In the genomic region with DNA sequence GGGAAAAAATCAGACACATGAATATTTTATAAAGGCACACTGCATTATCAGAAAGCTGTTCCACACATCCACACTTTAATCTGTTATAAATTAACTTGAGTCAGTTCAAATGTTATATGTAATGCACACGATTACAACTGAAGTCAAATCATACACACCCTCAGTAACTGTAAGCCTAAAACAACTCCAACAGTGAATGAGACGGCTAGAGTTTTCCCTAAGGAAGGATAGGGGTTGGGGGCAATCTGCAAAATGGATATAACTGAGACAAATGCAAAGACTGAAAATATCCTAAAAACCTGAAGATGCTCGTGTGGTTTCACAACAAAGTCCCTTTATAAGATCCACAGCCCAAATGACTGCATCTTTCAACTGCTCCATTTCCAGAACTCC, we compare ENCODE assay signal across 12 cellular contexts.
DNase-seq lines count a peak whose midpoint lies in the region; ATAC-seq, FAIRE-seq and TF ChIP-seq lines count a peak whose summit lies in the region.
"Had no signal": no experiment of that assay in that cellular context is flagged by ENCODE, and none has a peak within 500 bp of the region (broad histone marks: within the 10 kb centered on the region; RNA-seq: fewer than 3 reads in every experiment).

No MANE protein-coding gene starts in this region.

- peak overlapping the region; percentile 44 for H3K4me3 ChIP-seq in A549
- H3K4me3 ChIP-seq in MG63: peak overlapping the region; percentile 29
- H3K4me3 ChIP-seq in coronary artery: peak overlapping the region; percentile 64

- FAIRE-seq in A549 (lab: Jason Lieb, UNC): peak; percentile 81

- H3K36me3 Mint-ChIP-seq in osteocyte (ENCODE audit: unreplicated experiment): no peaks in the 10 kb centered on the region
- no peaks in the 10 kb centered on the region for H3K36me3 Mint-ChIP-seq in activated CD4-positive, alpha-beta T cell treated with anti-CD3 and anti-CD28 coated beads for 36 hours (ENCODE audit: low read depth)

- no peak for ATAC-seq in A549
- no peak for ATAC-seq in HG02759 (IDR thresholded peaks at IDR 0.05; ENCODE audit: unreplicated experiment)
- no peak for ATAC-seq in HG03196 (IDR thresholded peaks at IDR 0.05; ENCODE audit: unreplicated experiment)
- no peak for ATAC-seq in activated CD4-positive, alpha-beta T cell treated with anti-CD3 and anti-CD28 coated beads for 36 hours

- peak overlapping the region; percentile 90 for H3K4me2 ChIP-seq in A549

- no peak for DNase-seq in A549 (ENCODE audit: low read depth in 1 of 2, low spot score in 1 of 2)
- no peak for DNase-seq in MG63
- DNase-seq in coronary artery (ENCODE audit: low spot score): no peak
- no peak for DNase-seq in osteocyte (ENCODE audit: extremely low spot score, unreplicated experiment)
- DNase-seq in head of caudate nucleus: no peak
- no peak for DNase-seq in activated CD4-positive, alpha-beta T cell treated with anti-CD3 and anti-CD28 coated beads for 36 hours
- DNase-seq: BE2C; central memory CD4-positive, alpha-beta T cell; midbrain; NCI-H2029 had no signal

- TF ChIP-seq RAD21 in A549 (conservative IDR thresholded peaks at IDR 0.05 in 1 of 2, IDR thresholded peaks at IDR 0.05 in 1 of 2): no peak

- H3K4me3 Mint-ChIP-seq in osteocyte (ENCODE audit: unreplicated experiment): peak overlapping the region; percentile 76
- H3K4me3 Mint-ChIP-seq in activated CD4-positive, alpha-beta T cell treated with anti-CD3 and anti-CD28 coated beads for 36 hours: no peak overlapping the region

- H3K9me3 Mint-ChIP-seq in osteocyte (ENCODE audit: unreplicated experiment): no peaks in the 10 kb centered on the region
- no peaks in the 10 kb centered on the region for H3K9me3 Mint-ChIP-seq in activated CD4-positive, alpha-beta T cell treated with anti-CD3 and anti-CD28 coated beads for 36 hours (ENCODE audit: low read depth)

- H3K27me3 Mint-ChIP-seq in osteocyte (ENCODE audit: unreplicated experiment): no peaks in the 10 kb centered on the region
- no peaks in the 10 kb centered on the region for H3K27me3 Mint-ChIP-seq in activated CD4-positive, alpha-beta T cell treated with anti-CD3 and anti-CD28 coated beads for 36 hours

- H3K4me1 Mint-ChIP-seq in osteocyte (ENCODE audit: unreplicated experiment): peaks cover 72% of the 10 kb centered on the region
- H3K4me1 Mint-ChIP-seq in activated CD4-positive, alpha-beta T cell treated with anti-CD3 and anti-CD28 coated beads for 36 hours: no peaks in the 10 kb centered on the region

- TF ChIP-seq EP300 in A549 (IDR thresholded peaks at IDR 0.05): no peak

- POLR2A ChIA-PET in A549 (lab: Yijun Ruan, JAX): interaction anchor here (0.9 to 2.1 kb wide), 6 partner anchors 9 to 501 kb away, joined by 3 to 17 read pairs (median 9); no protein-coding TSS in a partner anchor
- POLR2A ChIA-PET in activated CD4-positive, alpha-beta T cell treated with anti-CD3 and anti-CD28 coated beads for 36 hours (lab: Charles Lee): no interaction called here

- CTCF ChIA-PET in A549 (lab: Yijun Ruan, JAX): interaction anchor here (1.1 kb wide), 1 partner anchor 21 kb away, joined by 4 read pairs; no protein-coding TSS in a partner anchor
- CTCF ChIA-PET in activated CD4-positive, alpha-beta T cell treated with anti-CD3 and anti-CD28 coated beads for 36 hours (lab: Charles Lee): no interaction called here

- WGBS in A549 (ENCODE audit: missing lambda C conversion rate): 3% methylated on average over 3 of the region's 3 CpGs

- TF ChIP-seq CTCF in A549 (IDR thresholded peaks at IDR 0.05) (no peak), coronary artery (IDR thresholded peaks at IDR 0.05) (no peak), osteocyte (IDR thresholded peaks at IDR 0.05) (no peak)

- peaks cover 67% of the 10 kb centered on the region for H3K4me1 ChIP-seq in A549
- H3K4me1 ChIP-seq: BE2C had no signal

- peak overlapping the region; percentile 99 for H3K27ac Mint-ChIP-seq in osteocyte (ENCODE audit: unreplicated experiment)
- H3K27ac Mint-ChIP-seq in activated CD4-positive, alpha-beta T cell treated with anti-CD3 and anti-CD28 coated beads for 36 hours: no peak overlapping the region

- peak overlapping the region; percentile 96 for H3K27ac ChIP-seq in A549
- H3K27ac ChIP-seq in coronary artery: peak overlapping the region in 1 of 2 donors; percentile 83

- no peaks in the 10 kb centered on the region for H3K27me3 ChIP-seq in MG63
- H3K27me3 ChIP-seq: BE2C had no signal

- peaks cover 5% of the 10 kb centered on the region; the same call in 1 of the 2 replicates for H3K36me3 ChIP-seq in MG63
- H3K36me3 ChIP-seq: BE2C had no signal

- no peaks in the 10 kb centered on the region for H3K9me3 ChIP-seq in A549
- H3K9me3 ChIP-seq in MG63: no peaks in the 10 kb centered on the region
- H3K9me3 ChIP-seq: BE2C had no signal

- intact Hi-C loops in head of caudate nucleus (cut with DNase I): no loop called here
- intact Hi-C loops in activated CD4-positive, alpha-beta T cell treated with anti-CD3 and anti-CD28 coated beads for 36 hours (cut with DNase I, micrococcal nuclease): no loop called here

- no peak for TF ChIP-seq POLR2A in A549 (IDR thresholded peaks at IDR 0.05; ENCODE audit: low read length)

TF ChIP-seq in A549, 52 proteins besides CTCF, POLR2A, EP300 and RAD21:
- TF ChIP-seq FOSB (CRISPR knock-in tag; IDR thresholded peaks at IDR 0.05) (no peak), SREBF2 (IDR thresholded peaks at IDR 0.05) (no peak), HOXB13 (CRISPR knock-in tag; IDR thresholded peaks at IDR 0.05; ENCODE audit: low read depth) (no peak), MAFK (IDR thresholded peaks at IDR 0.05; ENCODE audit: partially characterized antibody) (no peak), RCOR1 (IDR thresholded peaks at IDR 0.05; ENCODE audit: low read depth, low read length) (no peak), CBX2 (IDR thresholded peaks at IDR 0.05; ENCODE audit: borderline replicate concordance, low read depth) (no peak), EHF (CRISPR knock-in tag; IDR thresholded peaks at IDR 0.05) (no peak), NFE2L2 (conservative IDR thresholded peaks at IDR 0.05; ENCODE audit: low read length) (no peak), SMC3 (IDR thresholded peaks at IDR 0.05) (no peak), NPAS2 (CRISPR knock-in tag; IDR thresholded peaks at IDR 0.05; ENCODE audit: borderline replicate concordance) (no peak), KDM1A (IDR thresholded peaks at IDR 0.05; ENCODE audit: low read depth) (no peak), POLR2AphosphoS2 (conservative IDR thresholded peaks at IDR 0.05; ENCODE audit: low read length) (no peak), HOXB5 (CRISPR knock-in tag; IDR thresholded peaks at IDR 0.05) (no peak), ZNF302 (CRISPR knock-in tag; IDR thresholded peaks at IDR 0.05) (no peak)
- TF ChIP-seq, protein P1, sequence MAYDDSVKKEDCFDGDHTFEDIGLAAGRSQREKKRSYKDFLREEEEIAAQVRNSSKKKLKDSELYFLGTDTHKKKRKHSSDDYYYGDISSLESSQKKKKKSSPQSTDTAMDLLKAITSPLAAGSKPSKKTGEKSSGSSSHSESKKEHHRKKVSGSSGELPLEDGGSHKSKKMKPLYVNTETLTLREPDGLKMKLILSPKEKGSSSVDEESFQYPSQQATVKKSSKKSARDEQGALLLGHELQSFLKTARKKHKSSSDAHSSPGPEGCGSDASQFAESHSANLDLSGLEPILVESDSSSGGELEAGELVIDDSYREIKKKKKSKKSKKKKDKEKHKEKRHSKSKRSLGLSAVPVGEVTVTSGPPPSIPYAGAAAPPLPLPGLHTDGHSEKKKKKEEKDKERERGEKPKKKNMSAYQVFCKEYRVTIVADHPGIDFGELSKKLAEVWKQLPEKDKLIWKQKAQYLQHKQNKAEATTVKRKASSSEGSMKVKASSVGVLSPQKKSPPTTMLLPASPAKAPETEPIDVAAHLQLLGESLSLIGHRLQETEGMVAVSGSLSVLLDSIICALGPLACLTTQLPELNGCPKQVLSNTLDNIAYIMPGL (CRISPR knock-in tag; IDR thresholded peaks at IDR 0.05; ENCODE audit: borderline replicate concordance): no peak
- TF ChIP-seq, protein P2, sequence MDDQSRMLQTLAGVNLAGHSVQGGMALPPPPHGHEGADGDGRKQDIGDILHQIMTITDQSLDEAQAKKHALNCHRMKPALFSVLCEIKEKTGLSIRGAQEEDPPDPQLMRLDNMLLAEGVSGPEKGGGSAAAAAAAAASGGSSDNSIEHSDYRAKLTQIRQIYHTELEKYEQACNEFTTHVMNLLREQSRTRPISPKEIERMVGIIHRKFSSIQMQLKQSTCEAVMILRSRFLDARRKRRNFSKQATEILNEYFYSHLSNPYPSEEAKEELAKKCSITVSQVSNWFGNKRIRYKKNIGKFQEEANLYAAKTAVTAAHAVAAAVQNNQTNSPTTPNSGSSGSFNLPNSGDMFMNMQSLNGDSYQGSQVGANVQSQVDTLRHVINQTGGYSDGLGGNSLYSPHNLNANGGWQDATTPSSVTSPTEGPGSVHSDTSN (IDR thresholded peaks at IDR 0.05): no peak
- TF ChIP-seq, protein P3, sequence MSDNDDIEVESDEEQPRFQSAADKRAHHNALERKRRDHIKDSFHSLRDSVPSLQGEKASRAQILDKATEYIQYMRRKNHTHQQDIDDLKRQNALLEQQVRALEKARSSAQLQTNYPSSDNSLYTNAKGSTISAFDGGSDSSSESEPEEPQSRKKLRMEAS (IDR thresholded peaks at IDR 0.05): no peak
